Comparison of ENCODE assay signal across 26 cellular contexts in genomic region chr20:7682916-7683315, GRCh38.
"Had no signal": no experiment of that assay in that cellular context is flagged by ENCODE, and none has a peak within 500 bp of the region (broad histone marks: within the 10 kb centered on the region; RNA-seq: fewer than 3 reads in every experiment).

No MANE protein-coding gene starts in this region.

- H3K4me2 ChIP-seq: hepatocyte had no signal

- ATAC-seq: activated CD4-positive, alpha-beta T cell treated with anti-CD3 and anti-CD28 coated beads for 36 hours; activated CD8-positive, alpha-beta memory T cell treated with anti-CD3 and anti-CD28 coated beads, Interleukin-2, amount 10 ng/mL, durations not matched to agents 7 days and 5 days; activated CD8-positive, alpha-beta T cell treated with anti-CD3 and anti-CD28 coated beads, Interleukin-2, amount 10 ng/mL, durations not matched to agents 7 days and 5 days; esophagus mucosa; gastroesophageal sphincter; heart right ventricle had no signal

- H3K4me3 ChIP-seq: ascending aorta, breast epithelium, cardiac muscle cell, colonic mucosa, gastroesophageal sphincter, heart right ventricle, hepatocyte had no signal

- H3K27me3 ChIP-seq: ascending aorta, breast epithelium, cardiac muscle cell, colonic mucosa, gastroesophageal sphincter, heart right ventricle, hepatocyte had no signal

- H3K9me3 ChIP-seq: ascending aorta, breast epithelium, colonic mucosa, gastroesophageal sphincter, heart right ventricle had no signal

- DNase-seq: activated CD4-positive, alpha-beta memory T cell treated with anti-CD3 and anti-CD28 coated beads for 36 hours; activated CD4-positive, alpha-beta T cell treated with anti-CD3 and anti-CD28 coated beads for 36 hours; activated CD4-positive, alpha-beta T cell treated with anti-CD3 and anti-CD28 coated beads, Interleukin-2, amount 10 ng/mL, durations not matched to agents 24 days and 14 days; activated CD4-positive, CD25-positive, alpha-beta regulatory T cell; activated CD4-positive, CD25-positive, alpha-beta regulatory T cell treated with anti-CD3 and anti-CD28 coated beads, Interleukin-2, amount 50 U/mL, for 72 hours; activated CD8-positive, alpha-beta memory T cell treated with anti-CD3 and anti-CD28 coated beads, Interleukin-2, amount 10 ng/mL, durations not matched to agents 7 days and 5 days; activated CD8-positive, alpha-beta memory T cell treated with anti-CD3 and anti-CD28 coated beads, Interleukin-2, amount 50 U/mL, for 4 hours; activated CD8-positive, alpha-beta T cell treated with anti-CD3 and anti-CD28 coated beads, Interleukin-2, amount 10 ng/mL, durations not matched to agents 7 days and 5 days; activated effector memory CD4-positive, alpha-beta T cell treated with anti-CD3 and anti-CD28 coated beads, Interleukin-2, amount 50 U/mL, for 16 hours; activated naive CD4-positive, alpha-beta T cell treated with anti-CD3 and anti-CD28 coated beads for 36 hours; activated naive CD8-positive, alpha-beta T cell treated with anti-CD3 and anti-CD28 coated beads for 36 hours; activated T-cell treated with anti-CD3 and anti-CD28 coated beads, Interleukin-2, amount 50 U/mL, for 1 hour; activated T-cell treated with anti-CD3 and anti-CD28 coated beads, Interleukin-2, amount 50 U/mL, for 48 hours; central memory CD4-positive, alpha-beta T cell; cerebellar nuclear complex; colonic mucosa; effector CD8-positive, alpha-beta T cell; foreskin melanocyte; heart right ventricle; T-helper 2 cell had no signal

- H2AFZ ChIP-seq: hepatocyte had no signal

- H3K27ac ChIP-seq: ascending aorta, breast epithelium, cardiac muscle cell, colonic mucosa, gastroesophageal sphincter, heart right ventricle, hepatocyte had no signal

- H3K4me1 ChIP-seq: ascending aorta, breast epithelium, colonic mucosa, gastroesophageal sphincter, heart right ventricle had no signal

- H3K36me3 ChIP-seq: ascending aorta, breast epithelium, cardiac muscle cell, colonic mucosa, gastroesophageal sphincter, heart right ventricle had no signal

- H3K79me2 ChIP-seq: hepatocyte had no signal
